In the genomic region with DNA sequence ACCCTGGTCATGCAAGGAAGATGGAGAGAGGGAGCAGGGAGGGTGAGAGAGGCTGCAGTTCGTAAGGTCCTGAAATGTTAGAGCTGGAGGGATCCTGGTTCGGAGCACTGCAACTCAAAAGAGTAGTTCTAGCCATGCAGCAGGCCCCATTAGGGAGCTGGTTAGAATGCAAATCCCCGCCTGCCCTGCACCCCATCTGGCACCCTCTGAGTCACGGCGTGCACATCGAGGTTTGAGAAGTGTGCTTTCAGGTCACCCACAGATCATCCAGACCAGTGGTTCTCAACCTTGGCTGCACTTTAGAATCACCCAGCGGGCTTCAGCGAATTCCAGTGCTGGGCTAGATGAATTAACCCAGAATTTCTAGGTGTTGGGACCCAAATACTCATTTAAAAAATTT, we compare ENCODE assay signal across 11 cellular contexts.
A peak's percentile ranks its signal among the peaks of the same experiment; 100 is the strongest.
DNase-seq lines count a peak whose midpoint lies in the region; ATAC-seq and TF ChIP-seq lines count a peak whose summit lies in the region.
"Had no signal": no experiment of that assay in that cellular context is flagged by ENCODE, and none has a peak within 500 bp of the region (broad histone marks: within the 10 kb centered on the region; RNA-seq: fewer than 3 reads in every experiment).

No MANE protein-coding gene starts in this region.

- DNase-seq in iris pigment epithelial cell (ENCODE audit: low read depth) = peak; percentile 24
- no peak for DNase-seq in RKO (ENCODE audit: low spot score)
- no peak for DNase-seq in COR-L47 (lab: John Stamatoyannopoulos, UW)
- no peak for DNase-seq in DMS114 treated with DMSO at 0.1 percent for 48 hours (lab: John Stamatoyannopoulos, UW; ENCODE audit: unreplicated experiment)
- DNase-seq in erythroblast (lab: John Stamatoyannopoulos, UW) = no peak
- DNase-seq: activated B cell treated with CpG ODN at 0.5 μM for 24 hours; NCI-H510A treated with DMSO at 0.1 percent for 48 hours; stimulated activated CD4-positive, alpha-beta T cell treated with anti-CD3 and anti-CD28 coated beads, Interleukin-15, amount 100 ng/mL, for 24 hours had no signal

- no peak for TF ChIP-seq POLR2A in erythroblast (IDR thresholded peaks at IDR 0.05; ENCODE audit: low read length)

- ATAC-seq in GM18861 (IDR thresholded peaks at IDR 0.05; ENCODE audit: unreplicated experiment) (peak; percentile 97), GM21723 (IDR thresholded peaks at IDR 0.05; ENCODE audit: unreplicated experiment) (peak; percentile 97), HG03432 (IDR thresholded peaks at IDR 0.05; ENCODE audit: unreplicated experiment) (peak; percentile 97)
